ENCODE assay signal across 1 cellular context in the genomic region with DNA sequence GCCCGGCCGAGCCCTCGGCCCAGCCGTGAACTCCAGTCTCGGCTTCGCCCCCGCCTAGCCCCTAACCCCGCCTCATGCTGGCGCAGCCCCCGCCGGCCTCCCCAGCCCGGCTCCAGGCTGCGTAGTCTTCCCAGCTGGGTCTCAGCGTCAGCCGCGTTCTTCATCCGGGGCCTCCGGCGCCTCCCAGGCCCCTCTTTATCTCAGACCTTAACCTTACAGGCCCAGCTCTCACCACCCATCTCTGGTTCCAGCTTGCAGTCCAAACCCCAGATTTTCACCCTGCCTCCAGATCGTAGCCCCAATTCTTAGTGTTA.
TF ChIP-seq lines count a peak whose summit lies in the region.

A gene with protein sequence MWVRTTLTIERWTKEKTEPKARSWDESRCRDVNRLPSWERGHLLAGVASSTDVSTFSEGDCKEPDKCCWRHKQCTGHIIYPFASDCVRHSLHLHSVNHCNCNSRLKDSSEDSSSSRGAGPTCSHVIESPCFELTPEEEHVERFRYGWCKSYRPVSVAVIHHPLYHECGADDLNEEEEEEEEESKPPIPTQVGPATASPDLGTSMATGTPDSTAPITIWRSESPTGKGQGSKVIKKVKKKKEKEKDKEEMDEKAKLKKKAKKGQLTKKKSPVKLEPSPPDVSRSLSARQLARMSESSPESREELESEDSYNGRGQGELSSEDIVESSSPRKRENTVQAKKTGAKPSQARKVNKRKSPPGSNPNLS (minus strand): TSS at position 166 of the 314 bp plus-strand sequence. CDS start 228 bp downstream, outside the sequence.

TF ChIP-seq in K562, 482 proteins besides CTCF, POLR2A, EP300 and RAD21 (continued from another document and continues in another):
- no peak for TF ChIP-seq GABPB2 (CRISPR knock-in tag; conservative IDR thresholded peaks at IDR 0.05)
- no peak; the same call in 1 of the 2 replicates for TF ChIP-seq NCOA1 (IDR thresholded peaks at IDR 0.05; ENCODE audit: low read depth)
- no peak for TF ChIP-seq ZNF644 (tag; IDR thresholded peaks at IDR 0.05; ENCODE audit: low read depth)
- TF ChIP-seq TBL1XR1 (IDR thresholded peaks at IDR 0.05; ENCODE audit: low read length in 2 of 2), result no peak
- TF ChIP-seq, protein P1, sequence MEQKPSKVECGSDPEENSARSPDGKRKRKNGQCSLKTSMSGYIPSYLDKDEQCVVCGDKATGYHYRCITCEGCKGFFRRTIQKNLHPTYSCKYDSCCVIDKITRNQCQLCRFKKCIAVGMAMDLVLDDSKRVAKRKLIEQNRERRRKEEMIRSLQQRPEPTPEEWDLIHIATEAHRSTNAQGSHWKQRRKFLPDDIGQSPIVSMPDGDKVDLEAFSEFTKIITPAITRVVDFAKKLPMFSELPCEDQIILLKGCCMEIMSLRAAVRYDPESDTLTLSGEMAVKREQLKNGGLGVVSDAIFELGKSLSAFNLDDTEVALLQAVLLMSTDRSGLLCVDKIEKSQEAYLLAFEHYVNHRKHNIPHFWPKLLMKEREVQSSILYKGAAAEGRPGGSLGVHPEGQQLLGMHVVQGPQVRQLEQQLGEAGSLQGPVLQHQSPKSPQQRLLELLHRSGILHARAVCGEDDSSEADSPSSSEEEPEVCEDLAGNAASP (IDR thresholded peaks at IDR 0.05), result no peak
- TF ChIP-seq, protein P2, sequence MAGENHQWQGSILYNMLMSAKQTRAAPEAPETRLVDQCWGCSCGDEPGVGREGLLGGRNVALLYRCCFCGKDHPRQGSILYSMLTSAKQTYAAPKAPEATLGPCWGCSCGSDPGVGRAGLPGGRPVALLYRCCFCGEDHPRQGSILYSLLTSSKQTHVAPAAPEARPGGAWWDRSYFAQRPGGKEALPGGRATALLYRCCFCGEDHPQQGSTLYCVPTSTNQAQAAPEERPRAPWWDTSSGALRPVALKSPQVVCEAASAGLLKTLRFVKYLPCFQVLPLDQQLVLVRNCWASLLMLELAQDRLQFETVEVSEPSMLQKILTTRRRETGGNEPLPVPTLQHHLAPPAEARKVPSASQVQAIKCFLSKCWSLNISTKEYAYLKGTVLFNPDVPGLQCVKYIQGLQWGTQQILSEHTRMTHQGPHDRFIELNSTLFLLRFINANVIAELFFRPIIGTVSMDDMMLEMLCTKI (IDR thresholded peaks at IDR 0.05; ENCODE audit: partially characterized antibody), result no peak
- TF ChIP-seq, protein P3, sequence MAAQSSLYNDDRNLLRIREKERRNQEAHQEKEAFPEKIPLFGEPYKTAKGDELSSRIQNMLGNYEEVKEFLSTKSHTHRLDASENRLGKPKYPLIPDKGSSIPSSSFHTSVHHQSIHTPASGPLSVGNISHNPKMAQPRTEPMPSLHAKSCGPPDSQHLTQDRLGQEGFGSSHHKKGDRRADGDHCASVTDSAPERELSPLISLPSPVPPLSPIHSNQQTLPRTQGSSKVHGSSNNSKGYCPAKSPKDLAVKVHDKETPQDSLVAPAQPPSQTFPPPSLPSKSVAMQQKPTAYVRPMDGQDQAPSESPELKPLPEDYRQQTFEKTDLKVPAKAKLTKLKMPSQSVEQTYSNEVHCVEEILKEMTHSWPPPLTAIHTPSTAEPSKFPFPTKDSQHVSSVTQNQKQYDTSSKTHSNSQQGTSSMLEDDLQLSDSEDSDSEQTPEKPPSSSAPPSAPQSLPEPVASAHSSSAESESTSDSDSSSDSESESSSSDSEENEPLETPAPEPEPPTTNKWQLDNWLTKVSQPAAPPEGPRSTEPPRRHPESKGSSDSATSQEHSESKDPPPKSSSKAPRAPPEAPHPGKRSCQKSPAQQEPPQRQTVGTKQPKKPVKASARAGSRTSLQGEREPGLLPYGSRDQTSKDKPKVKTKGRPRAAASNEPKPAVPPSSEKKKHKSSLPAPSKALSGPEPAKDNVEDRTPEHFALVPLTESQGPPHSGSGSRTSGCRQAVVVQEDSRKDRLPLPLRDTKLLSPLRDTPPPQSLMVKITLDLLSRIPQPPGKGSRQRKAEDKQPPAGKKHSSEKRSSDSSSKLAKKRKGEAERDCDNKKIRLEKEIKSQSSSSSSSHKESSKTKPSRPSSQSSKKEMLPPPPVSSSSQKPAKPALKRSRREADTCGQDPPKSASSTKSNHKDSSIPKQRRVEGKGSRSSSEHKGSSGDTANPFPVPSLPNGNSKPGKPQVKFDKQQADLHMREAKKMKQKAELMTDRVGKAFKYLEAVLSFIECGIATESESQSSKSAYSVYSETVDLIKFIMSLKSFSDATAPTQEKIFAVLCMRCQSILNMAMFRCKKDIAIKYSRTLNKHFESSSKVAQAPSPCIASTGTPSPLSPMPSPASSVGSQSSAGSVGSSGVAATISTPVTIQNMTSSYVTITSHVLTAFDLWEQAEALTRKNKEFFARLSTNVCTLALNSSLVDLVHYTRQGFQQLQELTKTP (IDR thresholded peaks at IDR 0.05; ENCODE audit: low read depth in 1 of 2, partially characterized antibody in 2 of 2), result no peak
- no peak for TF ChIP-seq TAF15 (IDR thresholded peaks at IDR 0.05; ENCODE audit: low read depth, low read length)
- TF ChIP-seq XRCC4 (IDR thresholded peaks at IDR 0.05; ENCODE audit: extremely low read depth, insufficient read depth, insufficient read length), result no peak
- peak; percentile 52; the same call in 1 of the 2 replicates for TF ChIP-seq POLR2AphosphoS5 (IDR thresholded peaks at IDR 0.05; ENCODE audit: control insufficient read depth, insufficient read depth, low read depth, low read length)
- TF ChIP-seq ZBTB1 (CRISPR knock-in tag; IDR thresholded peaks at IDR 0.05; ENCODE audit: borderline replicate concordance, low read depth), result 0 out of 2 replicates have a peak, but pooled peaks have one; percentile 68
- TF ChIP-seq, protein P4, sequence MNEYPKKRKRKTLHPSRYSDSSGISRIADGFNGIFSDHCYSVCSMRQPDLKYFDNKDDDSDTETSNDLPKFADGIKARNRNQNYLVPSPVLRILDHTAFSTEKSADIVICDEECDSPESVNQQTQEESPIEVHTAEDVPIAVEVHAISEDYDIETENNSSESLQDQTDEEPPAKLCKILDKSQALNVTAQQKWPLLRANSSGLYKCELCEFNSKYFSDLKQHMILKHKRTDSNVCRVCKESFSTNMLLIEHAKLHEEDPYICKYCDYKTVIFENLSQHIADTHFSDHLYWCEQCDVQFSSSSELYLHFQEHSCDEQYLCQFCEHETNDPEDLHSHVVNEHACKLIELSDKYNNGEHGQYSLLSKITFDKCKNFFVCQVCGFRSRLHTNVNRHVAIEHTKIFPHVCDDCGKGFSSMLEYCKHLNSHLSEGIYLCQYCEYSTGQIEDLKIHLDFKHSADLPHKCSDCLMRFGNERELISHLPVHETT (CRISPR knock-in tag; conservative IDR thresholded peaks at IDR 0.05 in 1 of 2, IDR thresholded peaks at IDR 0.05 in 1 of 2), result peak in 1 of 2 experiments; percentile 82; a peak in 2 of 4 replicates
- TF ChIP-seq ZFX (CRISPR knock-in tag; IDR thresholded peaks at IDR 0.05), result peak; percentile 73; the same call in 1 of the 2 replicates
- TF ChIP-seq BRD4 (IDR thresholded peaks at IDR 0.05), result no peak
- peak in 1 of 2 experiments; percentile 6; a peak in 2 of 4 replicates for TF ChIP-seq NRF1 (conservative IDR thresholded peaks at IDR 0.05 in 1 of 2, IDR thresholded peaks at IDR 0.05 in 1 of 2)
- TF ChIP-seq, protein P5, sequence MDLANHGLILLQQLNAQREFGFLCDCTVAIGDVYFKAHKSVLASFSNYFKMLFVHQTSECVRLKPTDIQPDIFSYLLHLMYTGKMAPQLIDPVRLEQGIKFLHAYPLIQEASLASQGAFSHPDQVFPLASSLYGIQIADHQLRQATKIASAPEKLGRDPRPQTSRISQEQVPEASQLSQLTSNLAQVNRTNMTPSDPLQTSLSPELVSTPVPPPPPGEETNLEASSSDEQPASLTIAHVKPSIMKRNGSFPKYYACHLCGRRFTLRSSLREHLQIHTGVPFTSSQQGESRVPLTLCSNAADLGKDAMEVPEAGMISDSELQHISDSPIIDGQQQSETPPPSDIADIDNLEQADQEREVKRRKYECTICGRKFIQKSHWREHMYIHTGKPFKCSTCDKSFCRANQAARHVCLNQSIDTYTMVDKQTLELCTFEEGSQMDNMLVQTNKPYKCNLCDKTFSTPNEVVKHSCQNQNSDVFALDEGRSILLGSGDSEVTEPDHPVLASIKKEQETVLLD (IDR thresholded peaks at IDR 0.05), result 0 out of 2 replicates have a peak, but pooled peaks have one; percentile 45
- TF ChIP-seq HMGN3 (IDR thresholded peaks at IDR 0.05; ENCODE audit: borderline replicate concordance, extremely low read depth, insufficient read length, low read depth, low read length), result no peak
- TF ChIP-seq CEBPB (tag; IDR thresholded peaks at IDR 0.05), result no peak
- TF ChIP-seq CBFA2T3 (IDR thresholded peaks at IDR 0.05), result peak; percentile 77
- no peak for TF ChIP-seq KLF10 (CRISPR knock-in tag; IDR thresholded peaks at IDR 0.05)
- TF ChIP-seq JUN (IDR thresholded peaks at IDR 0.05; ENCODE audit: borderline replicate concordance, low read depth, low read length), result no peak
- 0 out of 2 replicates have a peak, but pooled peaks have one; percentile 2 for TF ChIP-seq JUN (CRISPR knock-in tag; IDR thresholded peaks at IDR 0.05; ENCODE audit: borderline replicate concordance)
- TF ChIP-seq NEUROD1 (IDR thresholded peaks at IDR 0.05; ENCODE audit: borderline replicate concordance, low read depth, low read length, partially characterized antibody), result no peak
- TF ChIP-seq ZNF347 (CRISPR knock-in tag; IDR thresholded peaks at IDR 0.05; ENCODE audit: low read depth), result no peak
- no peak for TF ChIP-seq MYBL2 (IDR thresholded peaks at IDR 0.05; ENCODE audit: low read depth)
- no peak for TF ChIP-seq MYBL2 (CRISPR knock-in tag; IDR thresholded peaks at IDR 0.05; ENCODE audit: borderline replicate concordance)
- TF ChIP-seq E2F3 (CRISPR knock-in tag; IDR thresholded peaks at IDR 0.05), result no peak
- TF ChIP-seq ZNF668 (CRISPR knock-in tag; IDR thresholded peaks at IDR 0.05), result peak; percentile 71; the same call in 1 of the 2 replicates
- no peak for TF ChIP-seq IRF2 (CRISPR knock-in tag; IDR thresholded peaks at IDR 0.05)
- TF ChIP-seq BHLHE40 (IDR thresholded peaks at IDR 0.05; ENCODE audit: low read length), result no peak
- TF ChIP-seq, protein P6, sequence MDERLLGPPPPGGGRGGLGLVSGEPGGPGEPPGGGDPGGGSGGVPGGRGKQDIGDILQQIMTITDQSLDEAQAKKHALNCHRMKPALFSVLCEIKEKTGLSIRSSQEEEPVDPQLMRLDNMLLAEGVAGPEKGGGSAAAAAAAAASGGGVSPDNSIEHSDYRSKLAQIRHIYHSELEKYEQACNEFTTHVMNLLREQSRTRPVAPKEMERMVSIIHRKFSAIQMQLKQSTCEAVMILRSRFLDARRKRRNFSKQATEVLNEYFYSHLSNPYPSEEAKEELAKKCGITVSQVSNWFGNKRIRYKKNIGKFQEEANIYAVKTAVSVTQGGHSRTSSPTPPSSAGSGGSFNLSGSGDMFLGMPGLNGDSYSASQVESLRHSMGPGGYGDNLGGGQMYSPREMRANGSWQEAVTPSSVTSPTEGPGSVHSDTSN (CRISPR knock-in tag; IDR thresholded peaks at IDR 0.05; ENCODE audit: low read depth), result no peak
- TF ChIP-seq, protein P6 (tag; conservative IDR thresholded peaks at IDR 0.05; ENCODE audit: low read depth), result no peak
- TF ChIP-seq, protein P7, sequence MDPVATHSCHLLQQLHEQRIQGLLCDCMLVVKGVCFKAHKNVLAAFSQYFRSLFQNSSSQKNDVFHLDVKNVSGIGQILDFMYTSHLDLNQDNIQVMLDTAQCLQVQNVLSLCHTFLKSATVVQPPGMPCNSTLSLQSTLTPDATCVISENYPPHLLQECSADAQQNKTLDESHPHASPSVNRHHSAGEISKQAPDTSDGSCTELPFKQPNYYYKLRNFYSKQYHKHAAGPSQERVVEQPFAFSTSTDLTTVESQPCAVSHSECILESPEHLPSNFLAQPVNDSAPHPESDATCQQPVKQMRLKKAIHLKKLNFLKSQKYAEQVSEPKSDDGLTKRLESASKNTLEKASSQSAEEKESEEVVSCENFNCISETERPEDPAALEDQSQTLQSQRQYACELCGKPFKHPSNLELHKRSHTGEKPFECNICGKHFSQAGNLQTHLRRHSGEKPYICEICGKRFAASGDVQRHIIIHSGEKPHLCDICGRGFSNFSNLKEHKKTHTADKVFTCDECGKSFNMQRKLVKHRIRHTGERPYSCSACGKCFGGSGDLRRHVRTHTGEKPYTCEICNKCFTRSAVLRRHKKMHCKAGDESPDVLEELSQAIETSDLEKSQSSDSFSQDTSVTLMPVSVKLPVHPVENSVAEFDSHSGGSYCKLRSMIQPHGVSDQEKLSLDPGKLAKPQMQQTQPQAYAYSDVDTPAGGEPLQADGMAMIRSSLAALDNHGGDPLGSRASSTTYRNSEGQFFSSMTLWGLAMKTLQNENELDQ (CRISPR knock-in tag; IDR thresholded peaks at IDR 0.05; ENCODE audit: borderline replicate concordance), result no peak
- TF ChIP-seq ZNF57 (CRISPR knock-in tag; IDR thresholded peaks at IDR 0.05), result no peak
- TF ChIP-seq, protein P8, sequence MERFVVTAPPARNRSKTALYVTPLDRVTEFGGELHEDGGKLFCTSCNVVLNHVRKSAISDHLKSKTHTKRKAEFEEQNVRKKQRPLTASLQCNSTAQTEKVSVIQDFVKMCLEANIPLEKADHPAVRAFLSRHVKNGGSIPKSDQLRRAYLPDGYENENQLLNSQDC (CRISPR knock-in tag; IDR thresholded peaks at IDR 0.05), result no peak
- TF ChIP-seq, protein P9, sequence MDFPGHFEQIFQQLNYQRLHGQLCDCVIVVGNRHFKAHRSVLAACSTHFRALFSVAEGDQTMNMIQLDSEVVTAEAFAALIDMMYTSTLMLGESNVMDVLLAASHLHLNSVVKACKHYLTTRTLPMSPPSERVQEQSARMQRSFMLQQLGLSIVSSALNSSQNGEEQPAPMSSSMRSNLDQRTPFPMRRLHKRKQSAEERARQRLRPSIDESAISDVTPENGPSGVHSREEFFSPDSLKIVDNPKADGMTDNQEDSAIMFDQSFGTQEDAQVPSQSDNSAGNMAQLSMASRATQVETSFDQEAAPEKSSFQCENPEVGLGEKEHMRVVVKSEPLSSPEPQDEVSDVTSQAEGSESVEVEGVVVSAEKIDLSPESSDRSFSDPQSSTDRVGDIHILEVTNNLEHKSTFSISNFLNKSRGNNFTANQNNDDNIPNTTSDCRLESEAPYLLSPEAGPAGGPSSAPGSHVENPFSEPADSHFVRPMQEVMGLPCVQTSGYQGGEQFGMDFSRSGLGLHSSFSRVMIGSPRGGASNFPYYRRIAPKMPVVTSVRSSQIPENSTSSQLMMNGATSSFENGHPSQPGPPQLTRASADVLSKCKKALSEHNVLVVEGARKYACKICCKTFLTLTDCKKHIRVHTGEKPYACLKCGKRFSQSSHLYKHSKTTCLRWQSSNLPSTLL (IDR thresholded peaks at IDR 0.05), result no peak
- peak; percentile 67 for TF ChIP-seq HNRNPLL (IDR thresholded peaks at IDR 0.05; ENCODE audit: low read depth, low read length, poor library complexity, severe bottlenecking)
- no peak for TF ChIP-seq ASH1L (IDR thresholded peaks at IDR 0.05; ENCODE audit: borderline replicate concordance, low read depth, partially characterized antibody)
- no peak for TF ChIP-seq MEF2A (IDR thresholded peaks at IDR 0.05; ENCODE audit: control insufficient read depth, low read depth, low read length)
- TF ChIP-seq POU5F1 (IDR thresholded peaks at IDR 0.05; ENCODE audit: borderline replicate concordance, low read depth, low read length, partially characterized antibody), result no peak
- TF ChIP-seq RFX5 (IDR thresholded peaks at IDR 0.05; ENCODE audit: low read depth, low read length), result no peak
- TF ChIP-seq TCF7 (IDR thresholded peaks at IDR 0.05; ENCODE audit: borderline replicate concordance), result no peak
